ENCODE assay signal across 1 cellular context in genomic region chr5:111068208-111068607, GRCh38.
TF ChIP-seq lines count a peak whose summit lies in the region.

No MANE protein-coding gene starts in this region.

TF ChIP-seq in HepG2, 621 proteins besides CTCF, POLR2A, EP300 and RAD21:
- 0 out of 2 replicates have a peak, but pooled peaks have one; percentile 30 for TF ChIP-seq ATF7 (IDR thresholded peaks at IDR 0.05)
- no peak for TF ChIP-seq ATF7 (CRISPR knock-in tag; IDR thresholded peaks at IDR 0.05)
- no peak for TF ChIP-seq ZNF451 (CRISPR knock-in tag; IDR thresholded peaks at IDR 0.05)
